Comparison of ENCODE assay signal across 28 cellular contexts in genomic region chr14:29403091-29403490, GRCh38.
"Had no signal": no experiment of that assay in that cellular context is flagged by ENCODE, and none has a peak within 500 bp of the region (broad histone marks: within the 10 kb centered on the region; RNA-seq: fewer than 3 reads in every experiment).

No MANE protein-coding gene starts in this region.

- ATAC-seq: effector memory CD8-positive, alpha-beta T cell; esophagus mucosa; foreskin keratinocyte; gastrocnemius medialis; gastroesophageal sphincter; heart left ventricle; heart right ventricle had no signal

- FAIRE-seq: colon, endometrium, endothelial cell of umbilical vein, frontal cortex had no signal

- DNase-seq: colonic mucosa; cortex of kidney; dermis blood vessel endothelial cell; dorsolateral prefrontal cortex; effector CD4-positive, alpha-beta T cell; effector CD8-positive, alpha-beta T cell; effector memory CD4-positive, alpha-beta T cell; effector memory CD8-positive, alpha-beta T cell; endodermal cell; erythroblast; esophagus squamous epithelium; foreskin fibroblast; foreskin keratinocyte; foreskin melanocyte; gastrocnemius medialis; glutamatergic neuron; head of caudate nucleus; heart left ventricle; heart right ventricle had no signal

- H3K4me3 ChIP-seq: colonic mucosa, coronary artery, dorsolateral prefrontal cortex, esophagus muscularis mucosa, esophagus squamous epithelium, gastrocnemius medialis, gastroesophageal sphincter, heart left ventricle, heart right ventricle had no signal

- H3K4me1 ChIP-seq: colonic mucosa, esophagus muscularis mucosa, esophagus squamous epithelium, foreskin keratinocyte, gastrocnemius medialis, gastroesophageal sphincter, heart left ventricle, heart right ventricle had no signal

- H3K36me3 ChIP-seq: colonic mucosa, esophagus muscularis mucosa, esophagus squamous epithelium, gastrocnemius medialis, gastroesophageal sphincter, heart left ventricle, heart right ventricle had no signal

- H3K9me3 ChIP-seq: colonic mucosa, gastrocnemius medialis had no signal

- H3K27ac ChIP-seq: colonic mucosa, coronary artery, dorsolateral prefrontal cortex, epithelial cell of prostate, esophagus muscularis mucosa, esophagus squamous epithelium, foreskin keratinocyte, gastrocnemius medialis, gastroesophageal sphincter, heart left ventricle, heart right ventricle had no signal

- H3K27me3 ChIP-seq: colonic mucosa, dorsolateral prefrontal cortex, esophagus muscularis mucosa, esophagus squamous epithelium, foreskin keratinocyte, gastrocnemius medialis, gastroesophageal sphincter, heart left ventricle, heart right ventricle had no signal
